13 cellular contexts compared by ENCODE assay signal in the genomic region with DNA sequence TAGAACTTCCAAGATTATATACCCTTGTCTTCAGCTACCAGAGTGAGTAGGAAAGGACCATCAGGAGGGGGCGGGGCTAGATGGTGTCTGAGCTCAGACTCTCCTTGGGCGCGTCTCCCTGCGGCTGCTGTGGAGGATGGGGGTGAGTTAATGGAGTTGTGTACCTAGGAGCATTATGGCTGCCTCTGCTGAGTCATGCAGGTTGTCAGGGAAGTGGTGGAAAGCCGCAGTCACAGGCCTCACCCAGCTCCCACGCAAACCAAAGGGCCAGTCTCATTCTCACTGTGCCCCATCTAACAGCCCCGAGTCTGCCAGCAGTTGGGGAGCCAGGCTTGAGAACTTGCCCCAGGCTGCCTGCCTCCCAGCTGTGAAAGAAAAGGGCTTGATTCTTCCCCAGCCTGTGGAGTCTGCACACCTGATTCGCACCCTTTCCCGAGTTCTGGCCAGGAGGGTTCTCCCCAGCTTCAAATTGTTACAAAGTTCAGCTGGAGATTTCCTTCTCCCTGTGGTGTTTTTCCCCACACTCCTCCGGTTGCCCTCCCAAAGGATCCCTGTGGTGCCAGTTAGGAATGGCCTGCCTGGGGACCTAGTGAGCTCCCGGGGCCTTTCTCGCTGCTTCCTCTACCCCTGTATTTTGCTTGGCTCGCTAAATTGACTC.
DNase-seq lines count a peak whose midpoint lies in the region; ATAC-seq, FAIRE-seq and TF ChIP-seq lines count a peak whose summit lies in the region.
"Had no signal": no experiment of that assay in that cellular context is flagged by ENCODE, and none has a peak within 500 bp of the region (broad histone marks: within the 10 kb centered on the region; RNA-seq: fewer than 3 reads in every experiment).

No MANE protein-coding gene starts in this region.

- no peaks in the 10 kb centered on the region for H3K9me3 ChIP-seq in transverse colon
- H3K9me3 ChIP-seq: right atrium auricular region had no signal

- no peak for TF ChIP-seq POLR2A in transverse colon (IDR thresholded peaks at IDR 0.05)
- no peak for TF ChIP-seq POLR2A in GM12892 (IDR thresholded peaks at IDR 0.05; ENCODE audit: low read depth, low read length)

- H3K4me3 ChIP-seq in transverse colon = no peak overlapping the region
- H3K4me3 ChIP-seq: heart left ventricle, right atrium auricular region had no signal

- H3K4me1 Mint-ChIP-seq in activated T-cell treated with anti-CD3 and anti-CD28 coated beads, Interleukin-2, amount 50 U/mL, for 4 hours (ENCODE audit: low read depth) = peaks cover 16% of the 10 kb centered on the region

- H3K4me3 Mint-ChIP-seq in activated T-cell treated with anti-CD3 and anti-CD28 coated beads, Interleukin-2, amount 50 U/mL, for 4 hours = no peak overlapping the region
- H3K4me3 Mint-ChIP-seq: stimulated activated naive CD8-positive, alpha-beta T cell treated with anti-CD3 and anti-CD28 coated beads, Interleukin-15, amount 100 ng/mL, for 72 hours had no signal

- no peak for TF ChIP-seq CTCF in transverse colon (IDR thresholded peaks at IDR 0.05)

- peaks cover 2% of the 10 kb centered on the region for H3K9me3 Mint-ChIP-seq in activated T-cell treated with anti-CD3 and anti-CD28 coated beads, Interleukin-2, amount 50 U/mL, for 4 hours

- intact Hi-C loops in transverse colon (cut with DNase I; ENCODE audit: low total_unique reads) = no loop called here

- H3K27me3 ChIP-seq in layer of hippocampus (ENCODE audit: control insufficient read depth, insufficient read depth, low read length) = no peaks in the 10 kb centered on the region
- H3K27me3 ChIP-seq in transverse colon = no peaks in the 10 kb centered on the region
- H3K27me3 ChIP-seq: heart left ventricle, right atrium auricular region had no signal

- H3K36me3 Mint-ChIP-seq in activated T-cell treated with anti-CD3 and anti-CD28 coated beads, Interleukin-2, amount 50 U/mL, for 4 hours (ENCODE audit: insufficient read depth) = peaks cover 6% of the 10 kb centered on the region

- WGBS in transverse colon (ENCODE audit: low coverage in 1 of 2), 2 donors = 80% methylated on average over 13 of the region's 13 CpGs; no CpG with 5 or more reads in 1 of the 2 donors

- FAIRE-seq in GM12892 (lab: Jason Lieb, UNC) = no peak
- FAIRE-seq: G401.6 had no signal

- H3K36me3 ChIP-seq in transverse colon = peaks cover 0 to 4% (median 0%) of the 10 kb centered on the region in 4 donors
- H3K36me3 ChIP-seq: heart left ventricle, right atrium auricular region had no signal

- peaks cover 3 to 47% (median 20%) of the 10 kb centered on the region in 4 donors for H3K4me1 ChIP-seq in transverse colon
- H3K4me1 ChIP-seq: right atrium auricular region had no signal

- H3K27me3 Mint-ChIP-seq in activated T-cell treated with anti-CD3 and anti-CD28 coated beads, Interleukin-2, amount 50 U/mL, for 4 hours (ENCODE audit: low read depth) = no peaks in the 10 kb centered on the region

- H3K27ac ChIP-seq in layer of hippocampus (ENCODE audit: low read depth, low read length) (peak overlapping the region; percentile 30), transverse colon (peak overlapping the region; percentile 48 to 81 (median 68))
- H3K27ac ChIP-seq: heart left ventricle, right atrium auricular region had no signal

- ATAC-seq in activated T-cell treated with anti-CD3 and anti-CD28 coated beads, Interleukin-2, amount 50 U/mL, for 4 hours = peak; percentile 51 to 69
- ATAC-seq: stimulated activated naive CD8-positive, alpha-beta T cell treated with anti-CD3 and anti-CD28 coated beads, Interleukin-15, amount 100 ng/mL, for 72 hours had no signal

- in situ Hi-C loops in transverse colon (cut with MboI; ENCODE audit: low pct_ligation_motif_present in 1 of 4, low pct_unique_long_range_greater_than_20kb in 1 of 4, low sequenced_read_pairs in 3 of 4) = no loop called here

- peak; percentile 13 to 45 (median 27) for DNase-seq in stimulated activated CD4-positive, alpha-beta T cell treated with anti-CD3 and anti-CD28 coated beads, Interleukin-12 subunit alpha, Interleukin-12 subunit beta, amount 100 ng/mL, for 48 hours (ENCODE audit: low read depth in 2 of 3, low spot score in 1 of 3)
- no peak for DNase-seq in stimulated activated CD4-positive, alpha-beta T cell treated with anti-CD3 and anti-CD28 coated beads, Interleukin-12 subunit alpha, Interleukin-12 subunit beta, amount 100 ng/mL, for 4 hours
- peak; percentile 26 for DNase-seq in activated T-cell treated with anti-CD3 and anti-CD28 coated beads, Interleukin-2, amount 50 U/mL, for 4 hours
- DNase-seq in transverse colon (peak; percentile 80), GM12892 (ENCODE audit: insufficient read length) (no peak), GM19240 (ENCODE audit: insufficient read length, low spot score) (no peak), islet precursor cell (no peak)
- DNase-seq: NCI-H2171 treated with DMSO at 0.1 percent for 48 hours had no signal

- no peak for TF ChIP-seq EP300 in transverse colon (IDR thresholded peaks at IDR 0.05; ENCODE audit: low read depth)

Comparison
In these comparisons a context has a peak if more than half of its experiments do, and no peak if none do; other contexts are left out.
1. DNase-seq: peak in stimulated activated CD4-positive, alpha-beta T cell treated with anti-CD3 and anti-CD28 coated beads, Interleukin-12 subunit alpha, Interleukin-12 subunit beta, amount 100 ng/mL, for 48 hours (3 of 3), activated T-cell treated with anti-CD3 and anti-CD28 coated beads, Interleukin-2, amount 50 U/mL, for 4 hours (single experiment) and transverse colon (single experiment); none in stimulated activated CD4-positive, alpha-beta T cell treated with anti-CD3 and anti-CD28 coated beads, Interleukin-12 subunit alpha, Interleukin-12 subunit beta, amount 100 ng/mL, for 4 hours (single experiment), GM12892 (single experiment), GM19240 (single experiment) and islet precursor cell (single experiment).